9 cellular contexts compared by ENCODE assay signal in genomic region chrX:154750301-154751120, GRCh38.
DNase-seq lines count a peak whose midpoint lies in the region; ATAC-seq and TF ChIP-seq lines count a peak whose summit lies in the region.
"Had no signal": no experiment of that assay in that cellular context is flagged by ENCODE, and none has a peak within 500 bp of the region (broad histone marks: within the 10 kb centered on the region; RNA-seq: fewer than 3 reads in every experiment).

GAB3 (minus strand) TSS chrX:154751077; CDS start chrX:154751025, 52 bp downstream.

- in situ Hi-C loops in astrocyte of the cerebellum (cut with HindIII; ENCODE audit: low sequenced_read_pairs) = no loop called here

- H3K9me3 ChIP-seq in iPS-18c (ENCODE audit: control insufficient read depth, insufficient read depth, low read length) = peaks cover 11% of the 10 kb centered on the region

- H3K4me3 ChIP-seq in astrocyte of the cerebellum (ENCODE audit: low read depth, low read length) (peak within 1 kb of the TSS; percentile 30), iPS-18c (ENCODE audit: insufficient read depth, low read depth, low read length) (peak within 1 kb of the TSS; percentile 46; the same call in 1 of the 2 replicates), skin epidermis (peak within 1 kb of the TSS; percentile 27 to 45 (median 41))

- no peak for TF ChIP-seq CTCF in astrocyte of the cerebellum (IDR thresholded peaks at IDR 0.05; ENCODE audit: low read depth, low read length, missing control alignments)

- peak; percentile 56 for ATAC-seq in HG03064 (IDR thresholded peaks at IDR 0.05; ENCODE audit: low read depth, unreplicated experiment)

- H3K27ac ChIP-seq in skin epidermis = peak within 1 kb of the TSS in 19 of 21 experiments; percentile 31 to 86 (median 62)
- H3K27ac ChIP-seq: epithelial cell of prostate had no signal

- DNase-seq in NCI-H345 (lab: John Stamatoyannopoulos, UW) (peak; percentile 19), NCI-H345 treated with DMSO at 0.1 percent for 48 hours (lab: John Stamatoyannopoulos, UW; ENCODE audit: unreplicated experiment) (no peak), RPMI8226 (peak; percentile 72), astrocyte of the cerebellum (ENCODE audit: low read depth) (no peak), GM19240 (ENCODE audit: insufficient read length, low spot score) (no peak)

Comparison
In these comparisons a context has a peak if more than half of its experiments do, and no peak if none do; other contexts are left out.
1. DNase-seq: peak in NCI-H345 (single experiment) and RPMI8226 (single experiment); none in NCI-H345 treated with DMSO at 0.1 percent for 48 hours (single experiment), astrocyte of the cerebellum (single experiment) and GM19240 (single experiment).
2. Peak in every context shown above with its lines, with median percentiles within 50 percentile points of each other: H3K4me3 ChIP-seq.